In genomic region chr2:142323206-142323605, GRCh38 we compare ENCODE assay signal across 23 cellular contexts.
"Had no signal": no experiment of that assay in that cellular context is flagged by ENCODE, and none has a peak within 500 bp of the region (broad histone marks: within the 10 kb centered on the region; RNA-seq: fewer than 3 reads in every experiment).

No MANE protein-coding gene starts in this region.

- H3K36me3 Mint-ChIP-seq: activated CD4-positive, alpha-beta memory T cell treated with anti-CD3 and anti-CD28 coated beads for 36 hours had no signal

- DNase-seq: activated CD4-positive, alpha-beta memory T cell treated with anti-CD3 and anti-CD28 coated beads for 36 hours; activated CD4-positive, alpha-beta T cell treated with anti-CD3 and anti-CD28 coated beads, Interleukin-2, amount 10 ng/mL, durations not matched to agents 24 days and 14 days; activated CD4-positive, CD25-positive, alpha-beta regulatory T cell treated with anti-CD3 and anti-CD28 coated beads, Interleukin-2, amount 50 U/mL, for 72 hours; activated CD8-positive, alpha-beta memory T cell treated with anti-CD3 and anti-CD28 coated beads, Interleukin-2, amount 50 U/mL, for 4 hours; activated gamma-delta T cell; activated naive CD4-positive, alpha-beta T cell treated with anti-CD3 and anti-CD28 coated beads, Interleukin-2, amount 50 U/mL, for 16 hours; activated T-cell treated with anti-CD3 and anti-CD28 coated beads, Interleukin-2, amount 50 U/mL, for 1 hour; amniotic stem cell; brain microvascular endothelial cell; effector memory CD8-positive, alpha-beta T cell; esophagus squamous epithelium; kidney glomerular epithelial cell; left lung; lower lobe of right lung; mucosa of descending colon; right lobe of liver; stimulated activated CD4-positive, alpha-beta T cell treated with anti-CD3 and anti-CD28 coated beads, Interleukin-2, amount 100 ng/mL, for 48 hours; stimulated activated naive CD8-positive, alpha-beta T cell treated with anti-CD3 and anti-CD28 coated beads, Interleukin-15, Interleukin-2, amounts not matched to agents 100 U/mL and 50 U/mL, for 24 hours had no signal

- H3K4me3 Mint-ChIP-seq: activated CD4-positive, alpha-beta memory T cell treated with anti-CD3 and anti-CD28 coated beads for 36 hours; activated CD4-positive, alpha-beta T cell treated with anti-CD3 and anti-CD28 coated beads, Interleukin-2, amount 10 ng/mL, durations not matched to agents 24 days and 14 days; activated T-helper 1 cell treated with anti-CD3 and anti-CD28 coated beads, Interleukin-12 subunit alpha, Interleukin-12 subunit beta, Interleukin-2, Interleukin-4 antibody, amounts not matched to agents 30 ng/mL and 10 ng/mL and 1 ng/mL, durations not matched to agents 14 hours and 24 hours and 36 hours; effector memory CD8-positive, alpha-beta T cell; nephron had no signal

- H3K27me3 ChIP-seq: brain microvascular endothelial cell, esophagus squamous epithelium, left lung, neutrophil, right lobe of liver had no signal

- H3K9me3 ChIP-seq: esophagus squamous epithelium, left lung, lower lobe of right lung, mucosa of descending colon, neutrophil, right lobe of liver, thoracic aorta had no signal

- H3K27ac ChIP-seq: brain microvascular endothelial cell, coronary artery, esophagus squamous epithelium, left lung, lower lobe of right lung, neutrophil, right lobe of liver, thoracic aorta had no signal

- H3K4me3 ChIP-seq: coronary artery, esophagus squamous epithelium, left lung, lower lobe of right lung, mucosa of descending colon, right lobe of liver, thoracic aorta had no signal

- H3K4me1 ChIP-seq: esophagus squamous epithelium, left lung, lower lobe of right lung, right lobe of liver had no signal

- H3K27me3 Mint-ChIP-seq: activated CD4-positive, alpha-beta memory T cell treated with anti-CD3 and anti-CD28 coated beads for 36 hours; activated CD4-positive, alpha-beta T cell treated with anti-CD3 and anti-CD28 coated beads, Interleukin-2, amount 10 ng/mL, durations not matched to agents 24 days and 14 days; effector memory CD8-positive, alpha-beta T cell had no signal

- H3K36me3 ChIP-seq: brain microvascular endothelial cell, esophagus squamous epithelium, left lung, lower lobe of right lung, neutrophil, right lobe of liver, thoracic aorta had no signal

- ATAC-seq: effector memory CD8-positive, alpha-beta T cell; left lung; lower lobe of right lung; mucosa of descending colon; right lobe of liver; stimulated activated naive CD8-positive, alpha-beta T cell treated with anti-CD3 and anti-CD28 coated beads, Interleukin-15, Interleukin-2, amounts not matched to agents 100 U/mL and 50 U/mL, for 24 hours had no signal

- H3K27ac Mint-ChIP-seq: activated CD4-positive, alpha-beta memory T cell treated with anti-CD3 and anti-CD28 coated beads for 36 hours; activated CD4-positive, alpha-beta T cell treated with anti-CD3 and anti-CD28 coated beads, Interleukin-2, amount 10 ng/mL, durations not matched to agents 24 days and 14 days; activated T-helper 1 cell treated with anti-CD3 and anti-CD28 coated beads, Interleukin-12 subunit alpha, Interleukin-12 subunit beta, Interleukin-2, Interleukin-4 antibody, amounts not matched to agents 30 ng/mL and 10 ng/mL and 1 ng/mL, durations not matched to agents 14 hours and 24 hours and 36 hours; effector memory CD8-positive, alpha-beta T cell; nephron had no signal

- H3K4me1 Mint-ChIP-seq: activated CD4-positive, alpha-beta T cell treated with anti-CD3 and anti-CD28 coated beads, Interleukin-2, amount 10 ng/mL, durations not matched to agents 24 days and 14 days; nephron had no signal

- H3K9me3 Mint-ChIP-seq: activated T-helper 1 cell treated with anti-CD3 and anti-CD28 coated beads, Interleukin-12 subunit alpha, Interleukin-12 subunit beta, Interleukin-2, Interleukin-4 antibody, amounts not matched to agents 30 ng/mL and 10 ng/mL and 1 ng/mL, durations not matched to agents 14 hours and 24 hours and 36 hours; nephron had no signal
